In the genomic region with DNA sequence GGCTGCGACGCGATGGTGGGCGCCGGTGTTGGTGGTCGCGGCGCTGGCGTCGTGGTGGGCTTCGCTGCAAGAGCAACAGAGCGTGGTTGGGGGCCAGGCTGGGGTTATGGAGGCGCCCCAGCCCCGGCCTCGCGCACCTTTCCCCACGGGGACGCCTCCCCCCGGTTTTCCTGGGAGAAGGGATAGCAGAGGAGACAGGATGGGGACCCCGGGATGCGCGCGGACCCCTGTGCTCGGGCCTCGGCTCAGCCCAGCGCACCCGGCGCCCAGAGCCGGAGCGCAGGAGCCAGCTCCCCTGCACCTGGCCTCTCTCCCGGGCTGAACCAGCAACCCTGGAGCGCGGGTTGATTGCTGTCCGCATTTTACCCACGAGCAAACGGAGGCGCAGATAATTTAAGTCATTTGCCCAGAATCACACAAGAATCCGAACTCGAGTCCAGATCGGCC, we compare ENCODE assay signal across 1 cellular context.
TF ChIP-seq lines count a peak whose summit lies in the region.

No MANE protein-coding gene starts in this region.

TF ChIP-seq in H1, 55 proteins besides CTCF, POLR2A, EP300 and RAD21:
- TF ChIP-seq SUZ12 (IDR thresholded peaks at IDR 0.05; ENCODE audit: low read length): peak; percentile 86
- TF ChIP-seq RNF2 (IDR thresholded peaks at IDR 0.05; ENCODE audit: borderline replicate concordance, low read depth, low read length, missing control alignments, poor library complexity, severe bottlenecking): peak; percentile 7
- TF ChIP-seq EZH2 (IDR thresholded peaks at IDR 0.05; ENCODE audit: low read depth, low read length, severe bottlenecking): peak; percentile 89
- no peak for TF ChIP-seq BRCA1 (IDR thresholded peaks at IDR 0.05; ENCODE audit: low read depth, low read length)
- no peak for TF ChIP-seq BACH1 (IDR thresholded peaks at IDR 0.05; ENCODE audit: low read length)
- no peak for TF ChIP-seq SAP30 (IDR thresholded peaks at IDR 0.05; ENCODE audit: insufficient read depth, insufficient replicate concordance, low read length)
- no peak for TF ChIP-seq HDAC6 (IDR thresholded peaks at IDR 0.05; ENCODE audit: low read depth, low read length)
- TF ChIP-seq KDM4A (IDR thresholded peaks at IDR 0.05; ENCODE audit: low read depth, low read length, severe bottlenecking): peak; percentile 6
- no peak for TF ChIP-seq TEAD4 (IDR thresholded peaks at IDR 0.05; ENCODE audit: low read depth, low read length)
- TF ChIP-seq, protein P1, sequence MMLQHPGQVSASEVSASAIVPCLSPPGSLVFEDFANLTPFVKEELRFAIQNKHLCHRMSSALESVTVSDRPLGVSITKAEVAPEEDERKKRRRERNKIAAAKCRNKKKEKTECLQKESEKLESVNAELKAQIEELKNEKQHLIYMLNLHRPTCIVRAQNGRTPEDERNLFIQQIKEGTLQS (IDR thresholded peaks at IDR 0.05; ENCODE audit: insufficient read depth, low read depth, low read length): no peak
- no peak for TF ChIP-seq RFX5 (IDR thresholded peaks at IDR 0.05; ENCODE audit: borderline replicate concordance, low read depth, low read length)
- no peak for TF ChIP-seq PHF8 (conservative IDR thresholded peaks at IDR 0.05; ENCODE audit: low read depth, low read length)
- no peak for TF ChIP-seq SIRT6 (IDR thresholded peaks at IDR 0.05; ENCODE audit: low read length)
